Comparison of ENCODE assay signal across 8 cellular contexts in genomic region chr16:19118938-19119431, GRCh38. TPM values are rescaled to one million over a fixed set of nuclear protein-coding genes. Genes with fewer than 3 reads are reported as not detected.
DNase-seq lines count a peak whose midpoint lies in the region; ATAC-seq and TF ChIP-seq lines count a peak whose summit lies in the region.

No MANE protein-coding gene starts in this region.

- H3K4me3 Mint-ChIP-seq in memory B cell = peak overlapping the region; percentile 88

- peak overlapping the region; percentile 95 for H3K27ac Mint-ChIP-seq in memory B cell

- in situ Hi-C loops in GM13977 (cut with MboI; ENCODE audit: low pct_unique_long_range_greater_than_20kb, low sequenced_read_pairs, unreplicated experiment) = no loop called here

- no peaks in the 10 kb centered on the region for H3K9me3 ChIP-seq in PC-3 (ENCODE audit: low read length)
- no peaks in the 10 kb centered on the region for H3K9me3 ChIP-seq in breast epithelium

- H3K79me2 ChIP-seq in PC-3 (ENCODE audit: low read length) = peaks cover 69% of the 10 kb centered on the region

- H3K4me1 ChIP-seq in PC-3 (ENCODE audit: insufficient read depth, low read length) = peaks cover 67% of the 10 kb centered on the region
- peaks cover 22 to 39% of the 10 kb centered on the region in 2 donors for H3K4me1 ChIP-seq in breast epithelium

- ATAC-seq in PC-3 = peak; percentile 43
- ATAC-seq in memory B cell (ENCODE audit: low read depth) = peak; percentile 20
- no peak for ATAC-seq in HG03196 (IDR thresholded peaks at IDR 0.05; ENCODE audit: unreplicated experiment)
- ATAC-seq in HG03159 (IDR thresholded peaks at IDR 0.05; ENCODE audit: unreplicated experiment) = no peak

- peak; percentile 45 for DNase-seq in GF-D8 (lab: John Stamatoyannopoulos, UW)
- DNase-seq in PC-3 = peak; percentile 76
- DNase-seq in breast epithelium (ENCODE audit: low spot score in 2 of 2) = peak in 1 of 2 donors; percentile 48
- no peak for DNase-seq in memory B cell (ENCODE audit: low spot score in 2 of 2)
- peak in 9 of 49 donors; percentile 8 to 68 (median 31) for DNase-seq in substantia nigra (lab: John Stamatoyannopoulos, UW)
- no peak for DNase-seq in GM13977 (ENCODE audit: low spot score)

- H3K9me3 Mint-ChIP-seq in memory B cell = no peaks in the 10 kb centered on the region

- H3K4me1 Mint-ChIP-seq in memory B cell = peaks cover 20% of the 10 kb centered on the region

- TF ChIP-seq POLR2A in breast epithelium (IDR thresholded peaks at IDR 0.05) = no peak

- no peaks in the 10 kb centered on the region; the same call in 1 of the 2 replicates for H3K36me3 ChIP-seq in PC-3 (ENCODE audit: low read depth, low read length)
- H3K36me3 ChIP-seq in breast epithelium = no peaks in the 10 kb centered on the region

- H3K27ac ChIP-seq in PC-3 (ENCODE audit: low read length) (peak overlapping the region; percentile 95), breast epithelium (peak overlapping the region; percentile 88 to 94), substantia nigra (ENCODE audit: low read depth, low read length, poor library complexity, severe bottlenecking) (peak overlapping the region; percentile 63)

- H3K27me3 ChIP-seq in PC-3 (ENCODE audit: low read length) (no peaks in the 10 kb centered on the region), breast epithelium (no peaks in the 10 kb centered on the region)

- peak overlapping the region; percentile 89 for H3K4me2 ChIP-seq in PC-3 (ENCODE audit: low read length)

- H3K9ac ChIP-seq in PC-3 (ENCODE audit: low read length) = peak overlapping the region; percentile 83

- no peaks in the 10 kb centered on the region for H3K36me3 Mint-ChIP-seq in memory B cell

- no TSS peak for BruUV-seq in PC-3 (replicated peaks; lab: Mats Ljungman, UMichigan)

- H4K20me1 ChIP-seq in PC-3 (ENCODE audit: low read length) = peaks cover 19% of the 10 kb centered on the region; the same call in 1 of the 2 replicates

- no peaks in the 10 kb centered on the region for H3K27me3 Mint-ChIP-seq in memory B cell

- CTCF ChIA-PET in PC-3 (lab: Charles Lee) = interaction anchor here (0.6 kb wide), 1 partner anchor 33 kb away, joined by 3 read pairs; no protein-coding TSS in a partner anchor

- TF ChIP-seq CTCF in PC-3 (conservative IDR thresholded peaks at IDR 0.05; ENCODE audit: low read depth, low read length) (no peak), breast epithelium (IDR thresholded peaks at IDR 0.05) (no peak), GM13977 (IDR thresholded peaks at IDR 0.05; ENCODE audit: extremely low read depth, insufficient read depth, missing control alignments) (no peak)

- POLR2A ChIA-PET in PC-3 (lab: Charles Lee; ENCODE audit: unreplicated experiment) = interaction anchor here (0.6 kb wide), 1 partner anchor 123 kb away, joined by 3 read pairs; no protein-coding TSS in a partner anchor

- intact Hi-C loops in PC-3 (cut with micrococcal nuclease) (loop anchor here (2.0 to 10.0 kb wide), 2 partner anchors 18 to 46 kb away; partner anchors contain the start of gene SYT17), breast epithelium (cut with DNase I; ENCODE audit: low total_unique reads) (no loop called here)

- H3F3A ChIP-seq in PC-3 (ENCODE audit: low read length, unreplicated experiment) = peaks cover 16% of the 10 kb centered on the region

- no peak overlapping the region for H2AFZ ChIP-seq in PC-3 (ENCODE audit: low read length)

- H3K9me2 ChIP-seq in PC-3 (replicated peaks; ENCODE audit: low read length) = no peaks in the 10 kb centered on the region

- H3K4me3 ChIP-seq in PC-3 (ENCODE audit: low read length) (peak overlapping the region; percentile 65), breast epithelium (peak overlapping the region; percentile 34 to 52 (median 34))

RNA-seq across cellular contexts. Expression of gene ITPRIPL2, which starts 5.2 kb away (rescaled TPM):
- total RNA-seq in PC-3 (2014; rRNA removed) = 21.6 and 31.5 TPM in 2 replicates
- total RNA-seq in breast epithelium = 10 to 100 TPM; 36.1 to 66.6 (median 40.3) TPM

RNA-seq across cellular contexts. Expression of gene SYT17, which starts 49.1 kb away (rescaled TPM):
- total RNA-seq in PC-3 (2014; rRNA removed) (10.8 and 11.8 TPM in 2 replicates), breast epithelium (10 to 100 TPM in 1 of 3 donors, 1 to 10 TPM in 2; 1.9 to 11.9 (median 5.2) TPM)

RNA-seq across cellular contexts. Expression of gene COQ7, which starts 51.6 kb away (rescaled TPM):
- total RNA-seq in PC-3 (2014; rRNA removed) (12.2 and 25.0 TPM in 2 replicates), breast epithelium (10 to 100 TPM; 13.8 to 20.2 (median 16.4) TPM)

Comparison
In these comparisons a context has a peak if more than half of its experiments do, and no peak if none do; other contexts are left out.
1. DNase-seq: peak in GF-D8 (single experiment) and PC-3 (single experiment); none in memory B cell (0 of 2) and GM13977 (single experiment).
2. ATAC-seq: peak in PC-3 (single experiment) and memory B cell (single experiment); none in HG03196 (single experiment) and HG03159 (single experiment).
3. Peak in every context shown above with its lines, with median percentiles within 50 percentile points of each other: H3K27ac ChIP-seq.